Comparison of ENCODE assay signal across 19 cellular contexts in genomic region chr16:9447195-9447551, GRCh38.
"Had no signal": no experiment of that assay in that cellular context is flagged by ENCODE, and none has a peak within 500 bp of the region (broad histone marks: within the 10 kb centered on the region; RNA-seq: fewer than 3 reads in every experiment).

No MANE protein-coding gene starts in this region.

- H3K27ac ChIP-seq: epithelial cell of prostate, gastroesophageal sphincter, hepatocyte, prostate gland, suprapubic skin, uterus, VCaP had no signal

- H3K4me3 ChIP-seq: gastroesophageal sphincter, hepatocyte, prostate gland, suprapubic skin, uterus had no signal

- H3K27me3 ChIP-seq: hepatocyte, suprapubic skin, uterus had no signal

- H3K4me1 ChIP-seq: prostate gland, suprapubic skin, uterus had no signal

- H3K36me3 ChIP-seq: gastroesophageal sphincter, prostate gland, suprapubic skin, uterus had no signal

- ATAC-seq: activated CD4-positive, alpha-beta T cell treated with anti-CD3 and anti-CD28 coated beads for 36 hours; activated CD8-positive, alpha-beta T cell treated with anti-CD3 and anti-CD28 coated beads for 36 hours; effector memory CD8-positive, alpha-beta T cell; gastroesophageal sphincter; natural killer cell treated with Interleukin-12 subunit alpha and Interleukin-12 subunit beta and Interleukin-15 and Interleukin-18, amount 100 ng/mL, for 72 hours had no signal

- DNase-seq: activated CD4-positive, alpha-beta T cell treated with anti-CD3 and anti-CD28 coated beads for 36 hours; activated CD8-positive, alpha-beta memory T cell treated with anti-CD3 and anti-CD28 coated beads, Interleukin-2, amount 50 U/mL, for 4 hours; activated CD8-positive, alpha-beta T cell treated with anti-CD3 and anti-CD28 coated beads for 36 hours; activated naive CD4-positive, alpha-beta T cell treated with Interleukin-2 at 50 U/mL for 16 hours; central memory CD4-positive, alpha-beta T cell; effector memory CD8-positive, alpha-beta T cell; mammary epithelial cell; nucleus accumbens; stimulated activated CD4-positive, alpha-beta T cell treated with anti-CD3 and anti-CD28 coated beads, Interleukin-12 subunit alpha, Interleukin-12 subunit beta, amount 100 ng/mL, for 4 hours; stimulated activated naive CD4-positive, alpha-beta T cell; T-helper 1 cell; uterus had no signal
